Comparison of ENCODE assay signal across 8 cellular contexts in genomic region chr19:56403261-56403660, GRCh38. TPM values are rescaled to one million over a fixed set of nuclear protein-coding genes. Genes with fewer than 3 reads are reported as not detected.
DNase-seq lines count a peak whose midpoint lies in the region; ATAC-seq and TF ChIP-seq lines count a peak whose summit lies in the region.

No MANE protein-coding gene starts in this region.

- no peaks in the 10 kb centered on the region for H3K9me3 ChIP-seq in MM.1S (replicated peaks; ENCODE audit: insufficient read depth, low read length)

- TF ChIP-seq CTCF in MM.1S (IDR thresholded peaks at IDR 0.05; ENCODE audit: low read length): no peak

- peak overlapping the region; percentile 98 for H2AFZ ChIP-seq in MM.1S (ENCODE audit: low read length)

- DNase-seq in MM.1S (peak; percentile 10), H4 (ENCODE audit: low spot score) (no peak), NCI-H2029 treated with DMSO at 0.1 percent for 48 hours (lab: John Stamatoyannopoulos, UW) (no peak)
- DNase-seq in natural killer cell treated with Interleukin-12 subunit alpha and Interleukin-12 subunit beta and Interleukin-15 and Interleukin-18, amount 100 ng/mL, for 72 hours (ENCODE audit: low spot score): no peak

- H3K4me1 Mint-ChIP-seq in natural killer cell treated with Interleukin-12 subunit alpha and Interleukin-12 subunit beta and Interleukin-15 and Interleukin-18, amount 100 ng/mL, for 72 hours (ENCODE audit: low read depth in 2 of 2): peaks cover 16 to 25% of the 10 kb centered on the region in 2 donors

- ATAC-seq in GM18499 (IDR thresholded peaks at IDR 0.05; ENCODE audit: insufficient read depth, unreplicated experiment) (peak; percentile 23), HG03039 (IDR thresholded peaks at IDR 0.05; ENCODE audit: unreplicated experiment) (no peak), GM21360 (IDR thresholded peaks at IDR 0.05; ENCODE audit: unreplicated experiment) (no peak)
- ATAC-seq in natural killer cell treated with Interleukin-12 subunit alpha and Interleukin-12 subunit beta and Interleukin-15 and Interleukin-18, amount 100 ng/mL, for 72 hours: no peak

- H3K4me3 Mint-ChIP-seq in natural killer cell treated with Interleukin-12 subunit alpha and Interleukin-12 subunit beta and Interleukin-15 and Interleukin-18, amount 100 ng/mL, for 72 hours: peak overlapping the region; percentile 87

- H3F3A ChIP-seq in MM.1S (ENCODE audit: insufficient read depth, low read length): no peaks in the 10 kb centered on the region

- peak overlapping the region; percentile 92 to 93 for H3K27ac Mint-ChIP-seq in natural killer cell treated with Interleukin-12 subunit alpha and Interleukin-12 subunit beta and Interleukin-15 and Interleukin-18, amount 100 ng/mL, for 72 hours

- H3K4me1 ChIP-seq in MM.1S (ENCODE audit: low read length): peaks cover 6% of the 10 kb centered on the region; the same call in 1 of the 2 replicates

- peak overlapping the region; percentile 85; the same call in 1 of the 2 replicates for H3K9ac ChIP-seq in MM.1S (ENCODE audit: low read length)

- H3K36me3 ChIP-seq in MM.1S (replicated peaks; ENCODE audit: insufficient read depth, low read length): no peaks in the 10 kb centered on the region; the same call in 1 of the 2 replicates

- H3K36me3 Mint-ChIP-seq in natural killer cell treated with Interleukin-12 subunit alpha and Interleukin-12 subunit beta and Interleukin-15 and Interleukin-18, amount 100 ng/mL, for 72 hours: peaks cover 74% of the 10 kb centered on the region

- H3K79me2 ChIP-seq in MM.1S (ENCODE audit: low read length): 0 out of 2 replicates have a peak, but pooled peaks cover 7% of the 10 kb centered on the region

- no peaks in the 10 kb centered on the region for H3K27me3 Mint-ChIP-seq in natural killer cell treated with Interleukin-12 subunit alpha and Interleukin-12 subunit beta and Interleukin-15 and Interleukin-18, amount 100 ng/mL, for 72 hours

- H3K27ac ChIP-seq in MM.1S (ENCODE audit: low read length) (peak overlapping the region; percentile 66; the same call in 1 of the 2 replicates), cingulate gyrus (ENCODE audit: low read depth, low read length) (peak overlapping the region; percentile 96)

- no peaks in the 10 kb centered on the region for H3K27me3 ChIP-seq in MM.1S (replicated peaks; ENCODE audit: insufficient read depth, low read length)

- H3K4me2 ChIP-seq in MM.1S (ENCODE audit: low read depth, low read length): peak overlapping the region; percentile 89

- H4K20me1 ChIP-seq in MM.1S (ENCODE audit: insufficient read depth, low read length): no peaks in the 10 kb centered on the region

- H3K4me3 ChIP-seq in MM.1S (ENCODE audit: low read length): peak overlapping the region; percentile 77

- H3K9me2 ChIP-seq in MM.1S (replicated peaks; ENCODE audit: insufficient read depth, low read length): no peaks in the 10 kb centered on the region

- H3K9me3 Mint-ChIP-seq in natural killer cell treated with Interleukin-12 subunit alpha and Interleukin-12 subunit beta and Interleukin-15 and Interleukin-18, amount 100 ng/mL, for 72 hours: peaks cover 37% of the 10 kb centered on the region

RNA-seq across cellular contexts. Expression of gene ZNF583, which starts 0.9 kb away (rescaled TPM):
- total RNA-seq in natural killer cell treated with Interleukin-12 subunit alpha and Interleukin-12 subunit beta and Interleukin-15 and Interleukin-18, amount 100 ng/mL, for 72 hours: 1 to 10 TPM; 3.1 to 3.2 TPM
- total RNA-seq in H4 (2014; rRNA removed; shearing (Covaris generic)): 10.6 and 12.4 TPM in 2 replicates

RNA-seq across cellular contexts. Expression of gene ZNF582, which starts 9.9 kb away (rescaled TPM):
- total RNA-seq in natural killer cell treated with Interleukin-12 subunit alpha and Interleukin-12 subunit beta and Interleukin-15 and Interleukin-18, amount 100 ng/mL, for 72 hours: 1 to 10 TPM in 1 of 2 donors, under 1 TPM in 1; 0.95 to 3.4 TPM
- total RNA-seq in H4 (2014; rRNA removed; shearing (Covaris generic)): 6.8 and 8.8 TPM in 2 replicates
